8 cellular contexts compared by ENCODE assay signal in genomic region chr16:23556881-23557778, GRCh38. TPM values are rescaled to one million over a fixed set of nuclear protein-coding genes. Genes with fewer than 3 reads are reported as not detected.
DNase-seq lines count a peak whose midpoint lies in the region; ATAC-seq and TF ChIP-seq lines count a peak whose summit lies in the region.

Gene EARS2 (minus strand): TSS chr16:23557350. CDS start chr16:23557343, 7 bp downstream.
Gene UBFD1 (plus strand): TSS chr16:23557727. CDS start chr16:23557743, 16 bp downstream.

- no peaks in the 10 kb centered on the region for H3F3A ChIP-seq in smooth muscle cell (ENCODE audit: low read depth)

- peak; percentile 87 for TF ChIP-seq CTCF in VCaP (conservative IDR thresholded peaks at IDR 0.05)
- peak; percentile 75 to 96 for TF ChIP-seq CTCF in mammary epithelial cell (conservative IDR thresholded peaks at IDR 0.05 in 1 of 2, IDR thresholded peaks at IDR 0.05 in 1 of 2; ENCODE audit: extremely low read depth in 1 of 2, insufficient read depth in 1 of 2, low read depth in 1 of 2, low read length in 2 of 2)
- peak; percentile 95 for TF ChIP-seq CTCF in smooth muscle cell (IDR thresholded peaks at IDR 0.05; ENCODE audit: borderline replicate concordance, insufficient read depth, poor library complexity, severe bottlenecking)

- in situ Hi-C loops in mammary epithelial cell (cut with MboI; ENCODE audit: low sequenced_read_pairs in 2 of 2) = no loop called here

- H3K4me1 ChIP-seq in mammary epithelial cell (ENCODE audit: insufficient read depth, low read length) = peaks cover 11% of the 10 kb centered on the region
- peaks cover 11% of the 10 kb centered on the region for H3K4me1 ChIP-seq in smooth muscle cell (ENCODE audit: low read depth)

- H3K4me3 ChIP-seq in mammary epithelial cell (replicated peaks in 1 of 3; ENCODE audit: insufficient read depth in 1 of 3, low read depth in 2 of 3, low read length in 3 of 3) (peak within 1 kb of the TSS; percentile 92 to 96 (median 95)), smooth muscle cell (peak within 1 kb of the TSS; percentile 96)

- TSS peak; percentile 64 for BruUV-seq in mammary epithelial cell (replicated peaks; lab: Mats Ljungman, UMichigan)

- ATAC-seq in GM18873 (IDR thresholded peaks at IDR 0.05; ENCODE audit: low FRiP score, unreplicated experiment) (peak; percentile 86), HG03139 (IDR thresholded peaks at IDR 0.05; ENCODE audit: unreplicated experiment) (peak; percentile 87)

- dilution Hi-C loops in mammary epithelial cell (cut with HindIII; ENCODE audit: low sequenced_read_pairs) = no loop called here

- peak within 1 kb of the TSS; percentile 91 for H3K9ac ChIP-seq in mammary epithelial cell (ENCODE audit: insufficient read depth, low read length)
- H3K9ac ChIP-seq in smooth muscle cell (ENCODE audit: low read depth) = peak within 1 kb of the TSS; percentile 96

- DNase-seq in AG08395 (ENCODE audit: low spot score) = peak; percentile 97
- peak; percentile 99 for DNase-seq in NCI-H2196 treated with DMSO at 0.1 percent for 48 hours (lab: John Stamatoyannopoulos, UW; ENCODE audit: unreplicated experiment)
- peak; percentile 99 for DNase-seq in mammary epithelial cell
- DNase-seq in iPS-NIHi11 (ENCODE audit: low spot score) = peak; percentile 95
- DNase-seq in smooth muscle cell (lab: John Stamatoyannopoulos, UW; ENCODE audit: unreplicated experiment) = peak; percentile 96

- CTCF ChIA-PET in mammary epithelial cell (lab: Charles Lee; ENCODE audit: low non-redundant PET) = interaction anchor here (0.7 kb wide), 1 partner anchor 40 kb away, joined by 3 read pairs; no protein-coding TSS in a partner anchor

- H3K9me3 ChIP-seq in mammary epithelial cell (replicated peaks; ENCODE audit: insufficient read depth, low read length) = no peaks in the 10 kb centered on the region
- H3K9me3 ChIP-seq in smooth muscle cell (replicated peaks; ENCODE audit: low read depth) = no peaks in the 10 kb centered on the region

- peaks cover 61% of the 10 kb centered on the region for H3K79me2 ChIP-seq in mammary epithelial cell (ENCODE audit: insufficient read depth, low read length)
- H3K79me2 ChIP-seq in smooth muscle cell (ENCODE audit: low read depth) = peaks cover 60% of the 10 kb centered on the region

- intact Hi-C loops in mammary epithelial cell (cut with micrococcal nuclease) = loop anchor here (1.0 to 5.0 kb wide), 5 partner anchors 39 to 479 kb away; partner anchors contain the start of genes COG7 and NDUFAB1

- H3K27me3 ChIP-seq in mammary epithelial cell (ENCODE audit: insufficient read depth, low read length) = no peaks in the 10 kb centered on the region
- no peaks in the 10 kb centered on the region for H3K27me3 ChIP-seq in smooth muscle cell (ENCODE audit: low read depth)

- H4K20me1 ChIP-seq in mammary epithelial cell (ENCODE audit: insufficient read depth, low read length) (no peaks in the 10 kb centered on the region), smooth muscle cell (ENCODE audit: low read depth) (peaks cover 13% of the 10 kb centered on the region)

- H3K36me3 ChIP-seq in mammary epithelial cell (ENCODE audit: insufficient read depth, low read length) (peaks cover 14% of the 10 kb centered on the region), smooth muscle cell (ENCODE audit: low read depth) (peaks cover 6% of the 10 kb centered on the region)

- H3K4me2 ChIP-seq in mammary epithelial cell (ENCODE audit: insufficient read depth, low read depth, low read length) = peak within 1 kb of the TSS; percentile 97
- H3K4me2 ChIP-seq in smooth muscle cell = peak within 1 kb of the TSS; percentile 97

- H3K27ac ChIP-seq in VCaP (peak within 1 kb of the TSS; percentile 77), mammary epithelial cell (ENCODE audit: insufficient read depth, low read depth, low read length) (peak within 1 kb of the TSS; percentile 91), smooth muscle cell (ENCODE audit: low read depth) (peak within 1 kb of the TSS; percentile 81)

- WGBS in mammary epithelial cell (ENCODE audit: low coverage, missing lambda C conversion rate) = 2% methylated on average over 30 of the region's 65 CpGs
- WGBS in smooth muscle cell (ENCODE audit: low lambda C conversion rate) = 3% methylated on average over 59 of the region's 65 CpGs

- peak within 1 kb of the TSS; percentile 92 for H2AFZ ChIP-seq in mammary epithelial cell (ENCODE audit: low read depth, low read length)
- peak within 1 kb of the TSS; percentile 80 for H2AFZ ChIP-seq in smooth muscle cell (ENCODE audit: low read depth)

RNA-seq across cellular contexts. Expression of gene EARS2, which starts in this region (rescaled TPM):
- total RNA-seq in mammary epithelial cell (10 to 100 TPM; 30.1 to 47.7 TPM), smooth muscle cell (14.3 and 32.8 TPM in 2 replicates)
- polyA plus RNA-seq in mammary epithelial cell (25.6 TPM), smooth muscle cell (13.0 and 22.8 TPM in 2 replicates)
- 93.5 TPM for polyA minus RNA-seq in mammary epithelial cell

RNA-seq across cellular contexts. Expression of gene UBFD1, which starts in this region (rescaled TPM):
- total RNA-seq in mammary epithelial cell (10 to 100 TPM; 57.3 to 79.7 TPM), smooth muscle cell (69.3 and 111 TPM in 2 replicates)
- polyA plus RNA-seq in mammary epithelial cell (35.5 TPM), smooth muscle cell (31.9 and 35.5 TPM in 2 replicates)
- 36.4 TPM for polyA minus RNA-seq in mammary epithelial cell

Comparison
In these comparisons a context has a peak if more than half of its experiments do, and no peak if none do; other contexts are left out.
1. Peak in every context shown above with its lines: DNase-seq, ATAC-seq, H3K4me3 ChIP-seq and H3K27ac ChIP-seq.